Comparison of ENCODE assay signal across 8 cellular contexts in genomic region chr12:53251477-53252348, GRCh38.
DNase-seq lines count a peak whose midpoint lies in the region; ATAC-seq and TF ChIP-seq lines count a peak whose summit lies in the region.

No MANE protein-coding gene starts in this region.

- H3K9ac ChIP-seq in NT2/D1 (ENCODE audit: insufficient read length, low read depth) (peak overlapping the region; percentile 92), mucosa of stomach (ENCODE audit: low read length) (peak overlapping the region; percentile 93)

- peak overlapping the region; percentile 96 for H3K27ac Mint-ChIP-seq in stimulated activated naive B cell treated with anti-CD40 and anti-IgM and Interleukin-4, amounts not matched to agents 10 μg/mL and 1 μg/mL and 100 μg/mL, for 72 hours

- H3K4me1 Mint-ChIP-seq in stimulated activated naive B cell treated with anti-CD40 and anti-IgM and Interleukin-4, amounts not matched to agents 10 μg/mL and 1 μg/mL and 100 μg/mL, for 72 hours, result peaks cover 36 to 55% of the 10 kb centered on the region in 2 donors

- H3K4me3 ChIP-seq in NT2/D1 (ENCODE audit: insufficient read length, low read depth) (peak overlapping the region; percentile 92), mucosa of stomach (ENCODE audit: low read length) (peak overlapping the region; percentile 76)

- H3K36me3 ChIP-seq in NT2/D1 (ENCODE audit: insufficient read depth, insufficient read length, low read length) (peaks cover 22% of the 10 kb centered on the region), mucosa of stomach (ENCODE audit: control insufficient read depth, insufficient read depth, low read length) (peaks cover 6% of the 10 kb centered on the region)

- peak; percentile 59 for TF ChIP-seq POLR2A in erythroblast (IDR thresholded peaks at IDR 0.05; ENCODE audit: low read length)

- peak; percentile 79 for ATAC-seq in GM19438 (IDR thresholded peaks at IDR 0.05; ENCODE audit: low read depth, unreplicated experiment)
- ATAC-seq in stimulated activated naive B cell treated with anti-CD40 and anti-IgM and Interleukin-4, amounts not matched to agents 10 μg/mL and 1 μg/mL and 100 μg/mL, for 72 hours (replicated peaks), result peak; percentile 74 to 76

- no peaks in the 10 kb centered on the region for H3K27me3 Mint-ChIP-seq in stimulated activated naive B cell treated with anti-CD40 and anti-IgM and Interleukin-4, amounts not matched to agents 10 μg/mL and 1 μg/mL and 100 μg/mL, for 72 hours

- H3K27me3 ChIP-seq in NT2/D1 (ENCODE audit: insufficient read depth, insufficient read length) (no peaks in the 10 kb centered on the region), mucosa of stomach (ENCODE audit: control insufficient read depth, insufficient read depth, low read length) (no peaks in the 10 kb centered on the region)

- H3K4me1 ChIP-seq in NT2/D1 (ENCODE audit: insufficient read depth, insufficient read length) (peaks cover 8% of the 10 kb centered on the region), mucosa of stomach (ENCODE audit: control insufficient read depth, insufficient read depth, low read length) (peaks cover 22% of the 10 kb centered on the region)

- DNase-seq in COLO829 (ENCODE audit: low spot score) (peak; percentile 85), HPDE6-E6E7 (ENCODE audit: extremely low spot score) (peak; percentile 66), NT2/D1 (ENCODE audit: low read depth, low spot score) (peak; percentile 69), activated T-cell treated with anti-CD3 and anti-CD28 coated beads for 48 hours (ENCODE audit: low read depth) (peak; percentile 70), erythroblast (lab: John Stamatoyannopoulos, UW) (peak; percentile 83 to 88)
- peak; percentile 64 for DNase-seq in stimulated activated naive B cell treated with anti-CD40 and anti-IgM and Interleukin-4, amounts not matched to agents 10 μg/mL and 1 μg/mL and 100 μg/mL, for 72 hours

- H3K9me3 ChIP-seq in NT2/D1 (ENCODE audit: insufficient read depth, low read length) (no peaks in the 10 kb centered on the region), mucosa of stomach (ENCODE audit: control insufficient read depth, low read length) (no peaks in the 10 kb centered on the region)

- peaks cover 21 to 34% of the 10 kb centered on the region in 2 donors for H3K36me3 Mint-ChIP-seq in stimulated activated naive B cell treated with anti-CD40 and anti-IgM and Interleukin-4, amounts not matched to agents 10 μg/mL and 1 μg/mL and 100 μg/mL, for 72 hours

- no peaks in the 10 kb centered on the region for H3K9me3 Mint-ChIP-seq in stimulated activated naive B cell treated with anti-CD40 and anti-IgM and Interleukin-4, amounts not matched to agents 10 μg/mL and 1 μg/mL and 100 μg/mL, for 72 hours

- peak overlapping the region; percentile 95 to 99 for H3K4me3 Mint-ChIP-seq in stimulated activated naive B cell treated with anti-CD40 and anti-IgM and Interleukin-4, amounts not matched to agents 10 μg/mL and 1 μg/mL and 100 μg/mL, for 72 hours

Comparison
In these comparisons a context has a peak if more than half of its experiments do, and no peak if none do; other contexts are left out.
1. Peak in every context shown above with its lines: DNase-seq, ATAC-seq and H3K4me3 ChIP-seq.